18 cellular contexts compared by ENCODE assay signal in the genomic region with DNA sequence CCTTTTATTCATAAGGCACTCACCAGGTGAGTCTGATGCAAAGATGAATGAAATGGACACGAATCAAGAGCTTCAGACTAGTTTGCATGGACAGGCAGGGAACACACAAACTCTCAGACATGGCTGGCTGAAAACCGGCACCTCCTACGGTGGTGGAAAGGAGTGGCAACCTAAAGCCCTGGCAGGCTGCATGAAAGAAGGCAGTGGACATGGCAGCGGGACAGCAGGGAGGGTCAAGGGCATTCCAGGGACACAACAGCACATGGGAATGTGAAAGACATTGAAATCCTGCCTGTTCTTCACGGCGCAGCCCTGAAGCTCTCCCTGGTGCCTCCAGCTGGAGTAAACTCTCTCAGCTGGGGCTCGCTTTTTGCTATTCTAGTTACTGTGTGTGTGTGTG. TPM values are rescaled to one million over a fixed set of nuclear protein-coding genes. Genes with fewer than 3 reads are reported as not detected.
DNase-seq lines count a peak whose midpoint lies in the region; ATAC-seq, FAIRE-seq and TF ChIP-seq lines count a peak whose summit lies in the region.
"Had no signal": no experiment of that assay in that cellular context is flagged by ENCODE, and none has a peak within 500 bp of the region (broad histone marks: within the 10 kb centered on the region; RNA-seq: fewer than 3 reads in every experiment).

No MANE protein-coding gene starts in this region.

- H3K36me3 Mint-ChIP-seq in activated CD4-positive, alpha-beta memory T cell treated with anti-CD3 and anti-CD28 coated beads for 36 hours, result no peaks in the 10 kb centered on the region
- no peaks in the 10 kb centered on the region for H3K36me3 Mint-ChIP-seq in activated CD4-positive, alpha-beta memory T cell treated with anti-CD3 and anti-CD28 coated beads, Interleukin-2, amount 10 ng/mL, durations not matched to agents 7 days and 5 days (ENCODE audit: low read depth)
- H3K36me3 Mint-ChIP-seq in WTC11, result no peaks in the 10 kb centered on the region
- H3K36me3 Mint-ChIP-seq: type B pancreatic cell had no signal

- DNase-seq in activated CD4-positive, alpha-beta memory T cell treated with anti-CD3 and anti-CD28 coated beads for 36 hours, result peak; percentile 5
- no peak for DNase-seq in activated CD4-positive, alpha-beta memory T cell treated with anti-CD3 and anti-CD28 coated beads, Interleukin-2, amount 10 ng/mL, durations not matched to agents 7 days and 5 days
- DNase-seq in GM12891 (ENCODE audit: insufficient read length, low spot score), result peak; percentile 1
- DNase-seq in OCI-LY7 (ENCODE audit: low spot score), result no peak
- DNase-seq in HEK293T (ENCODE audit: extremely low spot score), result no peak
- no peak for DNase-seq in WTC11 (ENCODE audit: low spot score)
- no peak for DNase-seq in activated CD8-positive, alpha-beta memory T cell treated with anti-CD3 and anti-CD28 coated beads for 24 hours
- DNase-seq: DMS79, esophagus squamous epithelium had no signal

- no TSS peak for BruUV-seq in OCI-LY7 (replicated peaks; lab: Mats Ljungman, UMichigan)

- H3K27me3 ChIP-seq in neuron (ENCODE audit: insufficient read depth, low read length), result no peaks in the 10 kb centered on the region
- H3K27me3 ChIP-seq: breast epithelium, colonic mucosa, esophagus squamous epithelium, gastrocnemius medialis had no signal

- no peak for ATAC-seq in WTC11

- H3K27ac ChIP-seq in OCI-LY7 (ENCODE audit: low read depth, low read length, poor library complexity, severe bottlenecking), result no peak overlapping the region
- H3K27ac ChIP-seq: breast epithelium, colonic mucosa, esophagus squamous epithelium had no signal

- H3K9me3 Mint-ChIP-seq in activated CD4-positive, alpha-beta memory T cell treated with anti-CD3 and anti-CD28 coated beads for 36 hours, result no peaks in the 10 kb centered on the region
- H3K9me3 Mint-ChIP-seq in activated CD4-positive, alpha-beta memory T cell treated with anti-CD3 and anti-CD28 coated beads, Interleukin-2, amount 10 ng/mL, durations not matched to agents 7 days and 5 days, result no peaks in the 10 kb centered on the region
- 0 out of 2 replicates have a peak, but pooled peaks cover 3% of the 10 kb centered on the region for H3K9me3 Mint-ChIP-seq in WTC11
- H3K9me3 Mint-ChIP-seq: endodermal cell had no signal

- H2AFZ ChIP-seq in OCI-LY7 (ENCODE audit: low read length) (peak overlapping the region; percentile 81; the same call in 1 of the 2 replicates), neuron (ENCODE audit: low read depth, low read length) (peak overlapping the region; percentile 73)

- no peak overlapping the region for H3K27ac Mint-ChIP-seq in activated CD4-positive, alpha-beta memory T cell treated with anti-CD3 and anti-CD28 coated beads for 36 hours
- no peak overlapping the region for H3K27ac Mint-ChIP-seq in activated CD4-positive, alpha-beta memory T cell treated with anti-CD3 and anti-CD28 coated beads, Interleukin-2, amount 10 ng/mL, durations not matched to agents 7 days and 5 days
- H3K27ac Mint-ChIP-seq in WTC11, result no peak overlapping the region
- H3K27ac Mint-ChIP-seq: endodermal cell had no signal

- POLR2A ChIA-PET in activated CD4-positive, alpha-beta memory T cell treated with anti-CD3 and anti-CD28 coated beads for 36 hours (lab: Charles Lee), result no interaction called here
- POLR2A ChIA-PET in activated CD4-positive, alpha-beta memory T cell treated with anti-CD3 and anti-CD28 coated beads, Interleukin-2, amount 10 ng/mL, durations not matched to agents 7 days and 5 days (lab: Charles Lee), result no interaction called here
- POLR2A ChIA-PET in OCI-LY7 (lab: Charles Lee), result interaction anchor here (1.2 kb wide), 1 partner anchor 136 kb away, joined by 3 read pairs; no protein-coding TSS in a partner anchor
- POLR2A ChIA-PET in HEK293T (lab: Yijun Ruan, JAX), result interaction anchor here (1.4 kb wide), 1 partner anchor 13 kb away, joined by 4 read pairs; no protein-coding TSS in a partner anchor
- POLR2A ChIA-PET in WTC11 (lab: Charles Lee), result no interaction called here

- no peak for FAIRE-seq in GM12891 (lab: Jason Lieb, UNC)

- no peaks in the 10 kb centered on the region for H3K9me3 ChIP-seq in OCI-LY7 (ENCODE audit: low read length)
- H3K9me3 ChIP-seq in neuron (ENCODE audit: low read length), result no peaks in the 10 kb centered on the region
- H3K9me3 ChIP-seq: breast epithelium, colonic mucosa, esophagus squamous epithelium, gastrocnemius medialis had no signal

- H3K27me3 Mint-ChIP-seq in activated CD4-positive, alpha-beta memory T cell treated with anti-CD3 and anti-CD28 coated beads for 36 hours, result no peaks in the 10 kb centered on the region
- no peaks in the 10 kb centered on the region for H3K27me3 Mint-ChIP-seq in activated CD4-positive, alpha-beta memory T cell treated with anti-CD3 and anti-CD28 coated beads, Interleukin-2, amount 10 ng/mL, durations not matched to agents 7 days and 5 days
- no peaks in the 10 kb centered on the region; the same call in 1 of the 2 replicates for H3K27me3 Mint-ChIP-seq in WTC11 (ENCODE audit: low read depth)

- TF ChIP-seq CTCF in OCI-LY7 (conservative IDR thresholded peaks at IDR 0.05; ENCODE audit: low read length) (no peak), WTC11 (IDR thresholded peaks at IDR 0.05) (no peak)

- no peaks in the 10 kb centered on the region for H3K36me3 ChIP-seq in OCI-LY7 (ENCODE audit: insufficient read depth, low read length)
- no peaks in the 10 kb centered on the region for H3K36me3 ChIP-seq in neuron (ENCODE audit: insufficient read depth, low read length)
- H3K36me3 ChIP-seq: breast epithelium, colonic mucosa, esophagus squamous epithelium, gastrocnemius medialis had no signal

- no peak for TF ChIP-seq POLR2A in GM12891 (IDR thresholded peaks at IDR 0.05; ENCODE audit: low read depth, low read length)

- H3K4me1 ChIP-seq in OCI-LY7 (ENCODE audit: insufficient read depth, low read length, poor library complexity, severe bottlenecking) (peaks cover 3% of the 10 kb centered on the region), neuron (ENCODE audit: insufficient read depth, low read length) (no peaks in the 10 kb centered on the region)
- H3K4me1 ChIP-seq: breast epithelium, colonic mucosa had no signal

- H3K4me1 Mint-ChIP-seq in activated CD4-positive, alpha-beta memory T cell treated with anti-CD3 and anti-CD28 coated beads for 36 hours (ENCODE audit: low read depth), result peaks cover 6% of the 10 kb centered on the region
- peaks cover 15% of the 10 kb centered on the region for H3K4me1 Mint-ChIP-seq in activated CD4-positive, alpha-beta memory T cell treated with anti-CD3 and anti-CD28 coated beads, Interleukin-2, amount 10 ng/mL, durations not matched to agents 7 days and 5 days
- 0 out of 2 replicates have a peak, but pooled peaks cover 3% of the 10 kb centered on the region for H3K4me1 Mint-ChIP-seq in WTC11

- no peak overlapping the region for H3K4me3 ChIP-seq in OCI-LY7 (ENCODE audit: low read depth, low read length, poor library complexity, severe bottlenecking)
- no peak overlapping the region for H3K4me3 ChIP-seq in neuron (ENCODE audit: low read length)
- H3K4me3 ChIP-seq: breast epithelium, colonic mucosa, esophagus squamous epithelium, gastrocnemius medialis had no signal

- no peaks in the 10 kb centered on the region for H3K9me2 ChIP-seq in OCI-LY7 (ENCODE audit: insufficient read depth, low read length)

- no peaks in the 10 kb centered on the region for H4K20me1 ChIP-seq in OCI-LY7 (ENCODE audit: insufficient read depth, low read length)

- no peaks in the 10 kb centered on the region for H3K79me2 ChIP-seq in OCI-LY7 (ENCODE audit: insufficient read depth, low read depth, low read length)

- intact Hi-C loops in activated CD4-positive, alpha-beta memory T cell treated with anti-CD3 and anti-CD28 coated beads for 36 hours (cut with micrococcal nuclease), result loop anchor here (1.0 kb wide), 1 partner anchor 7 kb away; no protein-coding TSS in a partner anchor
- intact Hi-C loops in OCI-LY7 (cut with micrococcal nuclease; ENCODE audit: unreplicated experiment), result no loop called here

- no peak overlapping the region for H3K4me2 ChIP-seq in OCI-LY7 (ENCODE audit: low read length)

- H3K4me3 Mint-ChIP-seq in activated CD4-positive, alpha-beta memory T cell treated with anti-CD3 and anti-CD28 coated beads for 36 hours, result no peak overlapping the region
- H3K4me3 Mint-ChIP-seq in activated CD4-positive, alpha-beta memory T cell treated with anti-CD3 and anti-CD28 coated beads, Interleukin-2, amount 10 ng/mL, durations not matched to agents 7 days and 5 days, result no peak overlapping the region
- no peak overlapping the region for H3K4me3 Mint-ChIP-seq in WTC11
- H3K4me3 Mint-ChIP-seq: endodermal cell had no signal

- CTCF ChIA-PET in activated CD4-positive, alpha-beta memory T cell treated with anti-CD3 and anti-CD28 coated beads for 36 hours (lab: Charles Lee), result interaction anchor here (1.5 to 1.8 kb wide), 2 partner anchors 13 to 136 kb away, joined by 5 to 7 read pairs; no protein-coding TSS in a partner anchor
- CTCF ChIA-PET in activated CD4-positive, alpha-beta memory T cell treated with anti-CD3 and anti-CD28 coated beads, Interleukin-2, amount 10 ng/mL, durations not matched to agents 7 days and 5 days (lab: Charles Lee), result no interaction called here
- CTCF ChIA-PET in OCI-LY7 (lab: Charles Lee; ENCODE audit: unreplicated experiment), result no interaction called here
- CTCF ChIA-PET in HEK293T (lab: Yijun Ruan, JAX), result interaction anchor here (0.9 to 1.3 kb wide), 2 partner anchors 126 to 136 kb away, joined by 3 read pairs; no protein-coding TSS in a partner anchor
- CTCF ChIA-PET in WTC11 (lab: Charles Lee), result no interaction called here

TF ChIP-seq in GM12891, 5 proteins besides CTCF, POLR2A, EP300 and RAD21 (continues in another document):
- TF ChIP-seq PAX5 (IDR thresholded peaks at IDR 0.05; ENCODE audit: insufficient read depth, low read length, severe bottlenecking), result no peak
- no peak for TF ChIP-seq POU2F2 (IDR thresholded peaks at IDR 0.05; ENCODE audit: low read depth, low read length)
- no peak for TF ChIP-seq SPI1 (IDR thresholded peaks at IDR 0.05; ENCODE audit: low read depth, low read length)

TF ChIP-seq in HEK293T, 16 proteins besides CTCF, POLR2A, EP300 and RAD21 (continues in another document):
- TF ChIP-seq BHLHE40 (IDR thresholded peaks at IDR 0.05; ENCODE audit: borderline replicate concordance) (no peak), FOXM1 (IDR thresholded peaks at IDR 0.05; ENCODE audit: borderline replicate concordance) (no peak), SUZ12 (IDR thresholded peaks at IDR 0.05) (no peak), ELF4 (IDR thresholded peaks at IDR 0.05) (no peak)

TF ChIP-seq in WTC11, 78 proteins besides CTCF, POLR2A, EP300 and RAD21 (continues in another document):
- TF ChIP-seq OVOL2 (CRISPR knock-in tag; IDR thresholded peaks at IDR 0.05; ENCODE audit: borderline replicate concordance), result no peak

RNA-seq across cellular contexts. Expression of gene LRTM2, which starts 16.6 kb away (rescaled TPM):
- total RNA-seq in activated CD4-positive, alpha-beta memory T cell treated with anti-CD3 and anti-CD28 coated beads for 36 hours, result not detected
- not detected for total RNA-seq in activated CD4-positive, alpha-beta memory T cell treated with anti-CD3 and anti-CD28 coated beads, Interleukin-2, amount 10 ng/mL, durations not matched to agents 7 days and 5 days
- not detected for polyA plus RNA-seq in GM12891 (2012; ENCODE audit: low read depth, missing spikeins)
- not detected in 2 replicates for total RNA-seq in OCI-LY7 (2014; rRNA removed; shearing (Covaris generic))
- not detected in 2 replicates for total RNA-seq in OCI-LY7 (2022)
- 0.30 to 0.66 TPM (median 0.34 TPM) in 3 replicates for total RNA-seq in WTC11 (2021)
- total RNA-seq: breast epithelium, colonic mucosa, esophagus squamous epithelium, gastrocnemius medialis, lung microvascular endothelial cell, right cardiac atrium, Right ventricle myocardium inferior had no signal
- polyA plus RNA-seq: right cardiac atrium had no signal

Comparison
In these comparisons a context has a peak if more than half of its experiments do, and no peak if none do; other contexts are left out.
1. DNase-seq: peak in activated CD4-positive, alpha-beta memory T cell treated with anti-CD3 and anti-CD28 coated beads for 36 hours (single experiment) and GM12891 (single experiment); none in activated CD4-positive, alpha-beta memory T cell treated with anti-CD3 and anti-CD28 coated beads, Interleukin-2, amount 10 ng/mL, durations not matched to agents 7 days and 5 days (single experiment), OCI-LY7 (single experiment), HEK293T (single experiment), WTC11 (single experiment) and activated CD8-positive, alpha-beta memory T cell treated with anti-CD3 and anti-CD28 coated beads for 24 hours (single experiment).
2. CTCF ChIA-PET loops: an anchor here in activated CD4-positive, alpha-beta memory T cell treated with anti-CD3 and anti-CD28 coated beads for 36 hours (1.5 to 1.8 kb wide) and HEK293T (0.9 to 1.3 kb wide); none called in activated CD4-positive, alpha-beta memory T cell treated with anti-CD3 and anti-CD28 coated beads, Interleukin-2, amount 10 ng/mL, durations not matched to agents 7 days and 5 days, OCI-LY7 and WTC11.
3. POLR2A ChIA-PET loops: an anchor here in OCI-LY7 (1.2 kb wide) and HEK293T (1.4 kb wide); none called in activated CD4-positive, alpha-beta memory T cell treated with anti-CD3 and anti-CD28 coated beads for 36 hours, activated CD4-positive, alpha-beta memory T cell treated with anti-CD3 and anti-CD28 coated beads, Interleukin-2, amount 10 ng/mL, durations not matched to agents 7 days and 5 days and WTC11.